23 cellular contexts compared by ENCODE assay signal in genomic region chr2:16251511-16252205, GRCh38.
DNase-seq lines count a peak whose midpoint lies in the region; TF ChIP-seq lines count a peak whose summit lies in the region.
"Had no signal": no experiment of that assay in that cellular context is flagged by ENCODE, and none has a peak within 500 bp of the region (broad histone marks: within the 10 kb centered on the region; RNA-seq: fewer than 3 reads in every experiment).

No MANE protein-coding gene starts in this region.

- H3K36me3 ChIP-seq in SJCRH30 (no peaks in the 10 kb centered on the region), endodermal cell (ENCODE audit: control insufficient read depth, insufficient read depth, low read length) (no peaks in the 10 kb centered on the region), subcutaneous abdominal adipose tissue (ENCODE audit: control insufficient read depth in 5 of 5, insufficient read depth in 5 of 5, low read length in 5 of 5) (no peaks in the 10 kb centered on the region)

- WGBS in endodermal cell (ENCODE audit: insufficient coverage in 1 of 2, insufficient read length in 1 of 2), 2 experiments: 80 to 87% methylated on average over 3 to 8 of the region's 8 CpGs

- H3K27me3 ChIP-seq in SJCRH30 (no peaks in the 10 kb centered on the region), endodermal cell (ENCODE audit: control insufficient read depth, insufficient read depth, low read length, poor library complexity, severe bottlenecking) (peaks cover 10% of the 10 kb centered on the region), subcutaneous abdominal adipose tissue (ENCODE audit: control insufficient read depth in 5 of 5, insufficient read depth in 4 of 5, low read length in 5 of 5) (peaks cover 0 to 7% (median 0%) of the 10 kb centered on the region in 5 donors)

- H3K27me3 Mint-ChIP-seq in endodermal cell (ENCODE audit: insufficient read depth) (peaks cover 19% of the 10 kb centered on the region), neural crest cell (ENCODE audit: low read depth) (peaks cover 3% of the 10 kb centered on the region), chondrocyte (ENCODE audit: low read depth) (peaks cover 23% of the 10 kb centered on the region)

- H3K27ac Mint-ChIP-seq in endodermal cell (no peak overlapping the region), neural crest cell (ENCODE audit: unreplicated experiment) (peak overlapping the region; percentile 79), chondrocyte (ENCODE audit: unreplicated experiment) (no peak overlapping the region)
- H3K27ac Mint-ChIP-seq: CD8-positive, alpha-beta T cell had no signal

- H3K36me3 Mint-ChIP-seq in endodermal cell (ENCODE audit: low read depth) (no peaks in the 10 kb centered on the region), neural crest cell (ENCODE audit: low read depth) (no peaks in the 10 kb centered on the region), chondrocyte (ENCODE audit: low read depth) (no peaks in the 10 kb centered on the region)
- H3K36me3 Mint-ChIP-seq: CD8-positive, alpha-beta T cell had no signal

- TF ChIP-seq CTCF in endodermal cell (conservative IDR thresholded peaks at IDR 0.05): no peak
- TF ChIP-seq CTCF in neural crest cell (conservative IDR thresholded peaks at IDR 0.05): no peak
- no peak for TF ChIP-seq CTCF in chondrocyte (IDR thresholded peaks at IDR 0.05)

- peaks cover 31% of the 10 kb centered on the region for H3K4me1 Mint-ChIP-seq in endodermal cell
- H3K4me1 Mint-ChIP-seq in neural crest cell: peaks cover 55% of the 10 kb centered on the region
- H3K4me1 Mint-ChIP-seq in chondrocyte (ENCODE audit: low read depth): no peaks in the 10 kb centered on the region

- H3K9ac ChIP-seq in endodermal cell (ENCODE audit: extremely low read depth, low read length, poor library complexity, severe bottlenecking): no peak overlapping the region
- peak overlapping the region in 1 of 5 donors; percentile 44 for H3K9ac ChIP-seq in subcutaneous abdominal adipose tissue (ENCODE audit: low read length in 5 of 5)

- no peak overlapping the region for H3K4me3 ChIP-seq in SJCRH30
- no peak overlapping the region for H3K4me3 ChIP-seq in endodermal cell (ENCODE audit: low read length)
- H3K4me3 ChIP-seq in subcutaneous abdominal adipose tissue (ENCODE audit: low read depth in 1 of 5, low read length in 5 of 5): no peak overlapping the region
- H3K4me3 ChIP-seq: A549, GM12878 had no signal

- H3K9me3 ChIP-seq in SJCRH30 (replicated peaks) (no peaks in the 10 kb centered on the region), endodermal cell (ENCODE audit: control insufficient read depth, low read length) (peaks cover 8% of the 10 kb centered on the region), subcutaneous abdominal adipose tissue (ENCODE audit: control insufficient read depth in 5 of 5, low read length in 5 of 5) (peaks cover 0 to 5% (median 0%) of the 10 kb centered on the region in 5 donors)
- H3K9me3 ChIP-seq: A549, Caco-2 had no signal

- H3K4me3 Mint-ChIP-seq in endodermal cell (no peak overlapping the region), neural crest cell (peak overlapping the region; percentile 35), chondrocyte (ENCODE audit: unreplicated experiment) (no peak overlapping the region)
- H3K4me3 Mint-ChIP-seq: CD8-positive, alpha-beta T cell had no signal

- DNase-seq in SJCRH30 (peak; percentile 47 to 68), endodermal cell (peak; percentile 52), neural crest cell (ENCODE audit: low read depth, low spot score) (no peak), NCI-H1694 (lab: John Stamatoyannopoulos, UW) (no peak), chondrocyte (ENCODE audit: low spot score) (no peak), NCI-H2171 (lab: John Stamatoyannopoulos, UW) (no peak)
- DNase-seq: AML-193; C1 segment of cervical spinal cord; CD8-positive, alpha-beta T cell; EL; GDM1; NCI-H1048; NCI-H1436; NCI-H187 treated with DMSO at 0.1 percent for 48 hours; NCI-H2107; NCI-H446; NCI-H524 treated with DMSO at 0.1 percent for 48 hours; NCI-H774 had no signal

- H3K4me1 ChIP-seq in SJCRH30 (peaks cover 26% of the 10 kb centered on the region), endodermal cell (ENCODE audit: control insufficient read depth, insufficient read depth, low read length) (no peaks in the 10 kb centered on the region), subcutaneous abdominal adipose tissue (ENCODE audit: control insufficient read depth in 5 of 5, insufficient read depth in 5 of 5, low read length in 5 of 5) (peaks cover 0 to 46% (median 30%) of the 10 kb centered on the region in 5 donors)
- H3K4me1 ChIP-seq: A549 had no signal

- no peak overlapping the region; the same call in 1 of the 2 replicates for H3K27ac ChIP-seq in SJCRH30
- peak overlapping the region; percentile 95 for H3K27ac ChIP-seq in endodermal cell (ENCODE audit: low read depth, low read length)
- peak overlapping the region; percentile 47 for H3K27ac ChIP-seq in subcutaneous abdominal adipose tissue (ENCODE audit: low read depth, low read length)
- H3K27ac ChIP-seq: A549, HL-60 had no signal

- H3K9me3 Mint-ChIP-seq in endodermal cell: peaks cover 3% of the 10 kb centered on the region
- H3K9me3 Mint-ChIP-seq in neural crest cell: no peaks in the 10 kb centered on the region
- H3K9me3 Mint-ChIP-seq in chondrocyte (ENCODE audit: low read depth): peaks cover 3% of the 10 kb centered on the region
- H3K9me3 Mint-ChIP-seq: CD8-positive, alpha-beta T cell had no signal

Comparison
In these comparisons a context has a peak if more than half of its experiments do, and no peak if none do; other contexts are left out.
1. DNase-seq: peak in SJCRH30 (2 of 2) and endodermal cell (single experiment); none in neural crest cell (single experiment), NCI-H1694 (single experiment), chondrocyte (single experiment) and NCI-H2171 (single experiment).